ENCODE assay signal across 22 cellular contexts in genomic region chr1:31776511-31776910, GRCh38. TPM values are rescaled to one million over a fixed set of nuclear protein-coding genes. Genes with fewer than 3 reads are reported as not detected.
DNase-seq lines count a peak whose midpoint lies in the region; ATAC-seq, FAIRE-seq and TF ChIP-seq lines count a peak whose summit lies in the region.
"Had no signal": no experiment of that assay in that cellular context is flagged by ENCODE, and none has a peak within 500 bp of the region (broad histone marks: within the 10 kb centered on the region; RNA-seq: fewer than 3 reads in every experiment).

No MANE protein-coding gene starts in this region.

- no peaks in the 10 kb centered on the region for H3K36me3 ChIP-seq in astrocyte (ENCODE audit: insufficient read depth, low read length)
- no peaks in the 10 kb centered on the region for H3K36me3 ChIP-seq in mesendoderm (ENCODE audit: control insufficient read depth, insufficient read depth, low read length)
- H3K36me3 ChIP-seq in sigmoid colon = no peaks in the 10 kb centered on the region
- H3K36me3 ChIP-seq: BE2C; BLaER1 treated with 17β-estradiol and CSF1 and Interleukin-3, amounts not matched to agents 10 nM and 100 nM had no signal

- H3K4me2 ChIP-seq in astrocyte (ENCODE audit: low read length) (no peak overlapping the region), mesendoderm (ENCODE audit: low read length) (no peak overlapping the region)
- H3K4me2 ChIP-seq: BLaER1 treated with 17β-estradiol and CSF1 and Interleukin-3, amounts not matched to agents 10 nM and 100 nM had no signal

- H4K8ac ChIP-seq in mesendoderm (ENCODE audit: low read depth, low read length) = no peak overlapping the region

- no peak overlapping the region for H3K4ac ChIP-seq in mesendoderm (ENCODE audit: low read depth, low read length)

- H3K27ac Mint-ChIP-seq in astrocyte (ENCODE audit: unreplicated experiment) (no peak overlapping the region), brain (peak overlapping the region in 4 of 5 experiments; percentile 18 to 82 (median 54))
- H3K27ac Mint-ChIP-seq: CD14-positive monocyte; CD4-positive, alpha-beta T cell had no signal

- TF ChIP-seq EP300 in sigmoid colon (IDR thresholded peaks at IDR 0.05) = no peak

- no peak for TF ChIP-seq POLR2A in sigmoid colon (IDR thresholded peaks at IDR 0.05)

- H3K4me3 ChIP-seq in astrocyte (ENCODE audit: insufficient read depth, low read depth, low read length) = no peak overlapping the region
- no peak overlapping the region for H3K4me3 ChIP-seq in mesendoderm (ENCODE audit: low read length)
- H3K4me3 ChIP-seq in sigmoid colon = no peak overlapping the region
- H3K4me3 ChIP-seq: BLaER1 treated with 17β-estradiol and CSF1 and Interleukin-3, amounts not matched to agents 10 nM and 100 nM had no signal

- POLR2A ChIA-PET in GM10248 (lab: Yijun Ruan, JAX) = no interaction called here

- intact Hi-C loops in Right ventricle myocardium inferior (cut with DNase I) = no loop called here
- intact Hi-C loops in sigmoid colon (cut with DNase I) = no loop called here

- no CpG with 5 or more reads among the region's 4 CpGs for WGBS in mesendoderm (ENCODE audit: extremely low coverage, insufficient coverage, low lambda C conversion rate)
- WGBS in sigmoid colon, 2 donors = 82% methylated on average over 4 of the region's 4 CpGs

- no peak for DNase-seq in astrocyte (ENCODE audit: low read depth)
- DNase-seq in mesendoderm = no peak
- no peak for DNase-seq in Right ventricle myocardium inferior (ENCODE audit: missing footprints)
- no peak for DNase-seq in sigmoid colon
- no peak for DNase-seq in GM10248 (ENCODE audit: extremely low spot score)
- DNase-seq: AML-193; CD4-positive, alpha-beta T cell; CD8-positive, alpha-beta memory T cell; DMS 273 treated with DMSO at 0.1 percent for 48 hours; DMS79; EL; GDM1; GOT3; H7; HCEC 1CT had no signal

- H3K4me3 Mint-ChIP-seq in astrocyte (ENCODE audit: unreplicated experiment) = peak overlapping the region; percentile 40
- H3K4me3 Mint-ChIP-seq in brain = no peak overlapping the region
- H3K4me3 Mint-ChIP-seq: CD4-positive, alpha-beta T cell; CD8-positive, alpha-beta memory T cell had no signal

- H3K79me2 ChIP-seq in astrocyte (ENCODE audit: insufficient read depth, low read length) (no peaks in the 10 kb centered on the region), mesendoderm (ENCODE audit: control insufficient read depth, insufficient read depth, low read length) (no peaks in the 10 kb centered on the region)

- no peak for ATAC-seq in Right ventricle myocardium inferior

- H2AK5ac ChIP-seq in mesendoderm (ENCODE audit: low read length) = peak overlapping the region; percentile 57

- H3K9ac ChIP-seq in astrocyte (ENCODE audit: low read length) (no peak overlapping the region), mesendoderm (ENCODE audit: low read length) (peak overlapping the region; percentile 35)
- H3K9ac ChIP-seq: BLaER1 treated with 17β-estradiol and CSF1 and Interleukin-3, amounts not matched to agents 10 nM and 100 nM had no signal

- H3K4me1 ChIP-seq in astrocyte (ENCODE audit: insufficient read depth, low read length) (peaks cover 13% of the 10 kb centered on the region), mesendoderm (ENCODE audit: control insufficient read depth, low read depth, low read length) (peaks cover 12% of the 10 kb centered on the region), sigmoid colon (peaks cover 0 to 17% (median 15%) of the 10 kb centered on the region in 4 donors)

- H3K23ac ChIP-seq in mesendoderm (ENCODE audit: low read length) = no peak overlapping the region

- no peak overlapping the region for H2AFZ ChIP-seq in astrocyte (ENCODE audit: low read depth, low read length)

- H3K27me3 ChIP-seq in astrocyte (ENCODE audit: insufficient read depth, low read length) (peaks cover 30% of the 10 kb centered on the region), mesendoderm (ENCODE audit: insufficient read depth, low read length, poor library complexity) (peaks cover 15% of the 10 kb centered on the region), sigmoid colon (peaks cover 23 to 59% (median 45%) of the 10 kb centered on the region in 3 donors)
- H3K27me3 ChIP-seq: BE2C had no signal

- no peaks in the 10 kb centered on the region for H4K20me1 ChIP-seq in astrocyte (ENCODE audit: insufficient read depth, low read length)

- CTCF ChIA-PET in GM10248 (lab: Yijun Ruan, JAX) = interaction anchor here (1.1 to 5.9 kb wide), 6 partner anchors 10 to 60 kb away, joined by 3 to 30 read pairs (median 4); no protein-coding TSS in a partner anchor

- H3K9me3 Mint-ChIP-seq in astrocyte (ENCODE audit: unreplicated experiment) (peaks cover 5% of the 10 kb centered on the region), brain (peaks cover 0 to 14% (median 4%) of the 10 kb centered on the region in 5 experiments)
- H3K9me3 Mint-ChIP-seq: CD4-positive, alpha-beta T cell had no signal

- H3K27ac ChIP-seq in astrocyte (ENCODE audit: low read depth, low read length) = no peak overlapping the region
- no peak overlapping the region for H3K27ac ChIP-seq in mesendoderm (ENCODE audit: low read depth, low read length)
- H3K27ac ChIP-seq in sigmoid colon = no peak overlapping the region
- H3K27ac ChIP-seq: BLaER1 treated with 17β-estradiol and CSF1 and Interleukin-3, amounts not matched to agents 10 nM and 100 nM had no signal

- FAIRE-seq in astrocyte (lab: Jason Lieb, UNC) = no peak
- FAIRE-seq: D721Med, GM12891, GM18507 had no signal

- H2BK120ac ChIP-seq in mesendoderm (ENCODE audit: low read depth, low read length) = no peak overlapping the region

- no peak overlapping the region for H2BK15ac ChIP-seq in mesendoderm (replicated peaks; ENCODE audit: low read depth)

- H3K4me1 Mint-ChIP-seq in astrocyte (ENCODE audit: low read depth, unreplicated experiment) (peaks cover 14% of the 10 kb centered on the region), brain (peaks cover 90% of the 10 kb centered on the region)

- H3K79me1 ChIP-seq in mesendoderm (ENCODE audit: low read length) = no peaks in the 10 kb centered on the region

- TF ChIP-seq CTCF in astrocyte (IDR thresholded peaks at IDR 0.05; ENCODE audit: insufficient read depth, low read depth, low read length) (no peak), brain (conservative IDR thresholded peaks at IDR 0.05) (no peak), sigmoid colon (IDR thresholded peaks at IDR 0.05) (no peak), GM10248 (IDR thresholded peaks at IDR 0.05; ENCODE audit: control extremely low read depth, extremely low read depth, low read depth, missing control alignments) (no peak)

- no peaks in the 10 kb centered on the region for H3K9me3 ChIP-seq in astrocyte (ENCODE audit: insufficient read depth, low read depth, low read length)
- no peaks in the 10 kb centered on the region for H3K9me3 ChIP-seq in sigmoid colon
- H3K9me3 ChIP-seq: BE2C; BLaER1 treated with 17β-estradiol and CSF1 and Interleukin-3, amounts not matched to agents 10 nM and 100 nM had no signal

- peak overlapping the region; percentile 73 for H2BK5ac ChIP-seq in mesendoderm (ENCODE audit: low read length)

- H3K36me3 Mint-ChIP-seq in astrocyte (ENCODE audit: low read depth, unreplicated experiment) (peaks cover 5% of the 10 kb centered on the region), brain (no peaks in the 10 kb centered on the region)
- H3K36me3 Mint-ChIP-seq: CD8-positive, alpha-beta memory T cell had no signal

- H3K18ac ChIP-seq in mesendoderm (ENCODE audit: low read length) = no peak overlapping the region

- H3K27me3 Mint-ChIP-seq in astrocyte (ENCODE audit: low read depth, unreplicated experiment) (peaks cover 68% of the 10 kb centered on the region), brain (peaks cover 28% of the 10 kb centered on the region)

- no peak overlapping the region for H4K5ac ChIP-seq in mesendoderm (ENCODE audit: low read length)

- H3K56ac ChIP-seq in mesendoderm (ENCODE audit: low read length) = peak overlapping the region; percentile 77

RNA-seq across cellular contexts. Expression of gene ADGRB2, which starts 12.4 kb away (rescaled TPM):
- 25.1 and 25.8 TPM in 2 replicates for total RNA-seq in astrocyte
- 67.9 TPM for polyA plus RNA-seq in brain (ENCODE audit: insufficient read depth, low read depth, low replicate concordance)
- polyA plus RNA-seq in mesendoderm (2013, experiment 1 of 2) = 4.9 TPM
- polyA plus RNA-seq in mesendoderm (2013, experiment 2 of 2) = 5.2 TPM
- total RNA-seq in Right ventricle myocardium inferior = 16.1 TPM
- 1 to 10 TPM; 1.4 to 3.9 (median 1.5) TPM for total RNA-seq in sigmoid colon
- polyA plus RNA-seq in sigmoid colon = 1 to 10 TPM in 1 of 3 donors, not detected in 2; 1.3 TPM
- polyA plus RNA-seq: CD14-positive monocyte had no signal

RNA-seq across cellular contexts. Expression of gene SPOCD1, which starts 39.3 kb away (rescaled TPM):
- total RNA-seq in astrocyte = 27.8 and 28.0 TPM in 2 replicates
- 1.7 TPM for polyA plus RNA-seq in brain (ENCODE audit: insufficient read depth, low read depth, low replicate concordance)
- polyA plus RNA-seq in mesendoderm (2013, experiment 1 of 2) = 0.37 TPM
- 0.35 TPM for polyA plus RNA-seq in mesendoderm (2013, experiment 2 of 2)
- total RNA-seq in Right ventricle myocardium inferior = not detected
- total RNA-seq in sigmoid colon = under 1 TPM in 2 of 4 donors, not detected in 2; 0.14 to 0.55 TPM
- polyA plus RNA-seq in sigmoid colon = under 1 TPM in 1 of 3 donors, not detected in 2; 0.70 TPM
- polyA plus RNA-seq: CD14-positive monocyte; CD8-positive, alpha-beta memory T cell had no signal

Comparison
In these comparisons a context has a peak if more than half of its experiments do, and no peak if none do; other contexts are left out.
1. RNA of gene SPOCD1, which starts 39.3 kb away (total RNA-seq): 27.8 to 28.0 TPM in astrocyte; 0.14 to 0.55 TPM in sigmoid colon and not detected in Right ventricle myocardium inferior (single experiment); every median in the first group is over 10 times any median in the second.